In genomic region chr20:60365063-60365640, GRCh38 we compare ENCODE assay signal across 14 cellular contexts.
DNase-seq lines count a peak whose midpoint lies in the region; ATAC-seq and TF ChIP-seq lines count a peak whose summit lies in the region.
"Had no signal": no experiment of that assay in that cellular context is flagged by ENCODE, and none has a peak within 500 bp of the region (broad histone marks: within the 10 kb centered on the region; RNA-seq: fewer than 3 reads in every experiment).

No MANE protein-coding gene starts in this region.

- no peak overlapping the region for H2AFZ ChIP-seq in DND-41 (ENCODE audit: low read depth, low read length)
- no peak overlapping the region for H2AFZ ChIP-seq in neuronal stem cell (ENCODE audit: low read length)

- H3K27me3 ChIP-seq in DND-41 (ENCODE audit: insufficient read depth, low read length, poor library complexity) (no peaks in the 10 kb centered on the region), neuronal stem cell (ENCODE audit: control insufficient read depth in 3 of 3, insufficient read depth in 3 of 3, low read depth in 1 of 3, low read length in 3 of 3) (no peaks in the 10 kb centered on the region)
- H3K27me3 ChIP-seq: transverse colon had no signal

- H3K9ac ChIP-seq in DND-41 (ENCODE audit: low read depth, low read length) (no peak overlapping the region), neuronal stem cell (ENCODE audit: low read depth, low read length, poor library complexity) (no peak overlapping the region)

- no peak overlapping the region for H4K91ac ChIP-seq in neuronal stem cell (ENCODE audit: low read depth, low read length, poor library complexity)

- no peak overlapping the region for H3K4me3 ChIP-seq in DND-41 (ENCODE audit: low read depth in 1 of 2, low read length in 2 of 2)
- no peak overlapping the region for H3K4me3 ChIP-seq in astrocyte of the spinal cord (ENCODE audit: low read depth, low read length)
- H3K4me3 ChIP-seq in neuronal stem cell (ENCODE audit: low read length in 2 of 2) = no peak overlapping the region
- H3K4me3 ChIP-seq: left ventricle myocardium inferior, SK-N-MC, transverse colon had no signal

- H3K4me1 ChIP-seq in DND-41 (ENCODE audit: insufficient read depth, low read length) = no peaks in the 10 kb centered on the region
- peaks cover 0 to 4% of the 10 kb centered on the region in 2 donors for H3K4me1 ChIP-seq in neuronal stem cell (ENCODE audit: control insufficient read depth in 2 of 2, insufficient read depth in 1 of 2, low read depth in 1 of 2, low read length in 2 of 2)
- H3K4me1 ChIP-seq: left ventricle myocardium inferior, transverse colon had no signal

- no peak overlapping the region for H2AK5ac ChIP-seq in neuronal stem cell (ENCODE audit: low read depth, low read length)

- no peak overlapping the region for H4K8ac ChIP-seq in neuronal stem cell (ENCODE audit: low read depth, low read length)

- H3K14ac ChIP-seq in neuronal stem cell (ENCODE audit: low read length) = no peak overlapping the region

- no peak overlapping the region for H3K23ac ChIP-seq in neuronal stem cell (ENCODE audit: low read depth, low read length, poor library complexity)

- H2BK12ac ChIP-seq in neuronal stem cell (ENCODE audit: low read length) = no peak overlapping the region

- H3K79me1 ChIP-seq in neuronal stem cell (ENCODE audit: low read depth, low read length) = no peaks in the 10 kb centered on the region

- DNase-seq in DND-41 (peak; percentile 23), HT1080 (ENCODE audit: low read depth) (peak; percentile 12), astrocyte of the spinal cord (ENCODE audit: low read depth, low spot score) (no peak), midbrain (lab: John Stamatoyannopoulos, UW) (peak; percentile 4), inferior parietal cortex (ENCODE audit: extremely low spot score) (no peak), neuronal stem cell (ENCODE audit: low spot score) (no peak)
- DNase-seq: activated CD4-positive, alpha-beta T cell treated with anti-CD3 and anti-CD28 coated beads for 48 hours; effector memory CD4-positive, alpha-beta T cell; left ventricle myocardium inferior; nucleus accumbens; transverse colon had no signal

- H3K9me3 ChIP-seq in DND-41 (ENCODE audit: insufficient read depth, low read length, severe bottlenecking) (no peaks in the 10 kb centered on the region), neuronal stem cell (replicated peaks in 1 of 2; ENCODE audit: control insufficient read depth in 2 of 2, insufficient read depth in 1 of 2, low read depth in 1 of 2, low read length in 2 of 2) (no peaks in the 10 kb centered on the region)
- H3K9me3 ChIP-seq: transverse colon had no signal

- H3K79me2 ChIP-seq in DND-41 (ENCODE audit: insufficient read depth, low read length) = no peaks in the 10 kb centered on the region

- H3K36me3 ChIP-seq in DND-41 (ENCODE audit: insufficient read depth, low read length) (peaks cover 31% of the 10 kb centered on the region), neuronal stem cell (replicated peaks in 1 of 2; ENCODE audit: control insufficient read depth in 2 of 2, insufficient read depth in 2 of 2, low read length in 2 of 2) (no peaks in the 10 kb centered on the region)
- H3K36me3 ChIP-seq: left ventricle myocardium inferior, transverse colon had no signal

- H3K18ac ChIP-seq in neuronal stem cell (ENCODE audit: low read length) = no peak overlapping the region

- in situ Hi-C loops in astrocyte of the spinal cord (cut with HindIII; ENCODE audit: low sequenced_read_pairs) = no loop called here

- H4K20me1 ChIP-seq in DND-41 (ENCODE audit: insufficient read depth, low read length) = no peaks in the 10 kb centered on the region; the same call in 1 of the 2 replicates

- peak; percentile 57 for TF ChIP-seq CTCF in DND-41 (IDR thresholded peaks at IDR 0.05; ENCODE audit: borderline replicate concordance, extremely low read depth, low read length, poor library complexity, severe bottlenecking)
- TF ChIP-seq CTCF in astrocyte of the spinal cord (IDR thresholded peaks at IDR 0.05; ENCODE audit: low read depth, low read length) = peak; percentile 6

- no peak overlapping the region for H2BK120ac ChIP-seq in neuronal stem cell (ENCODE audit: low read depth, low read length)

- H2BK15ac ChIP-seq in neuronal stem cell (ENCODE audit: low read length) = no peak overlapping the region

- ATAC-seq in DND-41 (ENCODE audit: insufficient read depth, low read depth) (peak; percentile 62; the same call in 2 of the 3 replicates), HG03565 (IDR thresholded peaks at IDR 0.05; ENCODE audit: unreplicated experiment) (no peak)
- ATAC-seq: activated T-helper 17 cell treated with anti-CD3 and anti-CD28 coated beads, Interleukin-2, amount 50 U/mL, for 72 hours had no signal

- H3K4ac ChIP-seq in neuronal stem cell (ENCODE audit: low read length) = no peak overlapping the region

- WGBS in neuronal stem cell (ENCODE audit: extremely low coverage in 2 of 2, insufficient read length in 2 of 2, insufficient replicate concordance in 1 of 2), 2 donors = no CpG with 5 or more reads among the region's 7 CpGs

- H3K27ac ChIP-seq in DND-41 (ENCODE audit: low read length) (no peak overlapping the region), neuronal stem cell (replicated peaks; ENCODE audit: low read length) (no peak overlapping the region)
- H3K27ac ChIP-seq: left ventricle myocardium inferior, SK-N-MC, transverse colon had no signal

- H3K4me2 ChIP-seq in DND-41 (ENCODE audit: insufficient read depth, low read length) (no peak overlapping the region), neuronal stem cell (ENCODE audit: insufficient read depth, low read length, poor library complexity, severe bottlenecking) (no peak overlapping the region)

- H2BK5ac ChIP-seq in neuronal stem cell (ENCODE audit: low read length) = no peak overlapping the region

Comparison
In these comparisons a context has a peak if more than half of its experiments do, and no peak if none do; other contexts are left out.
1. DNase-seq: peak in DND-41 (single experiment), HT1080 (single experiment) and midbrain (single experiment); none in astrocyte of the spinal cord (single experiment), inferior parietal cortex (single experiment) and neuronal stem cell (single experiment).